Comparison of ENCODE assay signal across 20 cellular contexts in the genomic region with DNA sequence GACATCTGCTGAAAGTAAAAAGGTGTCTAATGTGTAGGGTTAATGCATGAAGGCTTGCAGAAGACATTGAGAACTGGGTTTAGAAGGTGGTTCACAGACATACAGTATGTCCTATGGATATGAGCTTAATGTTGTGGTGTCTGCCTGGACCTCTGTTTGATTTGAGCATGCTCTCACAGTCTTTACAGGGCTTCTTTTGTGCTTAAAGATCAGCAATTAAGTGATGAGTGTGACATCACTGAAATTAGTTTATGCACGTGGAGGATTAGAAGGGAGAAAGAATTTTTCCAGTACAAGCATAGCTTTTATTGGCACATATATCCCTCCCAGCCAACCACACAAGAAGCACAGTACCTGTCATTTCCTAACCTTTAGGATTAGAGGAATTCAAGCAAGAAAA.
DNase-seq lines count a peak whose midpoint lies in the region; ATAC-seq, FAIRE-seq and TF ChIP-seq lines count a peak whose summit lies in the region.
"Had no signal": no experiment of that assay in that cellular context is flagged by ENCODE, and none has a peak within 500 bp of the region (broad histone marks: within the 10 kb centered on the region; RNA-seq: fewer than 3 reads in every experiment).

No MANE protein-coding gene starts in this region.

- H3K27me3 ChIP-seq in bronchial epithelial cell (ENCODE audit: control insufficient read depth, insufficient read depth, low read length) (no peaks in the 10 kb centered on the region), foreskin keratinocyte (no peaks in the 10 kb centered on the region)

- in situ Hi-C loops in GM13976 (cut with MboI; ENCODE audit: low sequenced_read_pairs, unreplicated experiment), result no loop called here

- no peak overlapping the region for H3K27ac ChIP-seq in foreskin keratinocyte
- H3K27ac ChIP-seq: 22Rv1, A549, C4-2B had no signal

- DNase-seq in NCI-H748 (lab: John Stamatoyannopoulos, UW; ENCODE audit: unreplicated experiment) (peak; percentile 22), NCI-H748 treated with DMSO at 0.1 percent for 48 hours (lab: John Stamatoyannopoulos, UW) (no peak), NCI-H146 treated with DMSO at 0.1 percent for 48 hours (lab: John Stamatoyannopoulos, UW; ENCODE audit: unreplicated experiment) (peak; percentile 23), bronchial epithelial cell (ENCODE audit: low read depth) (no peak), sciatic nerve (ENCODE audit: low spot score) (no peak), foreskin keratinocyte (no peak), GM13976 (ENCODE audit: low spot score) (no peak)
- DNase-seq: AML-193; CD4-positive, alpha-beta T cell; DMS79 treated with DMSO at 0.1 percent for 48 hours; GF-D8; GOT3; H7; HFFc6 had no signal

- no peaks in the 10 kb centered on the region for H3K4me1 ChIP-seq in foreskin keratinocyte
- H3K4me1 ChIP-seq: A549 had no signal

- H3K4me3 ChIP-seq in bronchial epithelial cell (ENCODE audit: low read depth, low read length), result no peak overlapping the region
- H3K4me3 ChIP-seq: A549 had no signal

- intact Hi-C loops in sciatic nerve (cut with DNase I), result no loop called here

- TF ChIP-seq CTCF in bronchial epithelial cell (IDR thresholded peaks at IDR 0.05; ENCODE audit: insufficient read depth, low read length, severe bottlenecking) (no peak), foreskin keratinocyte (conservative IDR thresholded peaks at IDR 0.05) (no peak), GM13976 (IDR thresholded peaks at IDR 0.05; ENCODE audit: borderline replicate concordance, control extremely low read depth, extremely low read depth, insufficient read depth, missing control alignments) (no peak)

- peak; percentile 76 for FAIRE-seq in bronchial epithelial cell (lab: Jason Lieb, UNC)
- FAIRE-seq: A549, GM19239 had no signal

- peak; percentile 15 for ATAC-seq in sciatic nerve
- no peak for ATAC-seq in foreskin keratinocyte
- no peak for ATAC-seq in GM19395 (IDR thresholded peaks at IDR 0.05; ENCODE audit: unreplicated experiment)
- ATAC-seq: A549, HCT116 had no signal

- no peaks in the 10 kb centered on the region for H3K36me3 ChIP-seq in bronchial epithelial cell (ENCODE audit: control insufficient read depth, insufficient read depth, low read length)

Comparison
In these comparisons a context has a peak if more than half of its experiments do, and no peak if none do; other contexts are left out.
1. DNase-seq: peak in NCI-H748 (single experiment) and NCI-H146 treated with DMSO at 0.1 percent for 48 hours (single experiment); none in NCI-H748 treated with DMSO at 0.1 percent for 48 hours (single experiment), bronchial epithelial cell (single experiment), sciatic nerve (single experiment), foreskin keratinocyte (0 of 2) and GM13976 (single experiment).